ENCODE assay signal across 8 cellular contexts in the genomic region with DNA sequence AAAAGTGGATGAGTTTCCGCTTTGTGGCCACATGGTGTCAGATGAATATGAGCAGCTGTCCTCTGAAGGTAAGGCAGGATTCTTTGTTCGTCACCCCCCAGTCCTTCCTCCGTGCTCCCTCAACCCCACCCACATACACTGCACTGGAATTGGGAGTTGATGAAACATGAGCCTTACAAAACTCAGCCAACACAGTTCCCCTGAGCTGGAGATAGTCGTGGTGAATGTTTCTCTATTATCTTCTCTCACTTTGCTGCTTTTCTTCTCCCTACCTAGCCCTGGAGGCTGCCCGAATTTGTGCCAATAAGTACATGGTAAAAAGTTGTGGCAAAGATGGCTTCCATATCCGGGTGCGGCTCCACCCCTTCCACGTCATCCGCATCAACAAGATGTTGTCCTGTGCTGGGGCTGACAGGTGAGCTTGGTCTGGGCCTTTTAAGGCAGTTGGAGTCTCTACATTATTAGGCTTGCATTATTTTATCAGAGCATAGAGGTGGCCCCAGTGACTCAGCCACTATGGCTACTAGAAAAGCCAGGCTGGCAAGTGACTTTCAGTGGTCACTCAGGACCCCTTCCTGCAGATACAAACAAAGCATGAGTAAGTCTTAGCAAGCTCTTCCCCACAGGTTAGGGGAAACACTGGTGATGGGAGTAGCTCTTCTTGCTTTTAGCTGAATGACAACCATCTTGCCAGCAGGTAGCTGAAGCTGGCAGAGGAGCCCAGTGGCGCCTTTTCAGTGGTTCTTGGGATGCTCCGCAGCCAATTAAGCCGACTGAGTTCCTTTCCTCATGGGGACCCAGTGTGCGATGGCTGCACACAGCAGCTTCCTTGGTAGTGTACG. TPM values are rescaled to one million over a fixed set of nuclear protein-coding genes. Genes with fewer than 3 reads are reported as not detected.
DNase-seq lines count a peak whose midpoint lies in the region; ATAC-seq and TF ChIP-seq lines count a peak whose summit lies in the region.

No MANE protein-coding gene starts in this region.

- no peaks in the 10 kb centered on the region for H3K9me3 Mint-ChIP-seq in activated naive CD8-positive, alpha-beta T cell (ENCODE audit: low read depth)
- no peaks in the 10 kb centered on the region for H3K9me3 Mint-ChIP-seq in type B pancreatic cell

- H3K4me1 ChIP-seq in cardiac muscle cell (ENCODE audit: low read depth) (peaks cover 4% of the 10 kb centered on the region), left lung (peaks cover 0 to 14% of the 10 kb centered on the region in 2 donors)

- peaks cover 2% of the 10 kb centered on the region for H3K4me1 Mint-ChIP-seq in activated naive CD8-positive, alpha-beta T cell (ENCODE audit: low read depth)
- H3K4me1 Mint-ChIP-seq in type B pancreatic cell (ENCODE audit: unreplicated experiment) = peaks cover 15% of the 10 kb centered on the region

- peak overlapping the region; percentile 100 for H3K27ac Mint-ChIP-seq in activated naive CD8-positive, alpha-beta T cell
- H3K27ac Mint-ChIP-seq in type B pancreatic cell = peak overlapping the region; percentile 100

- H3K27me3 Mint-ChIP-seq in activated naive CD8-positive, alpha-beta T cell = no peaks in the 10 kb centered on the region
- peaks cover 5% of the 10 kb centered on the region for H3K27me3 Mint-ChIP-seq in type B pancreatic cell

- H3K9me3 ChIP-seq in cardiac muscle cell (ENCODE audit: low read depth) (no peaks in the 10 kb centered on the region), left lung (no peaks in the 10 kb centered on the region)

- peak overlapping the region; percentile 98 for H3K4me3 Mint-ChIP-seq in activated naive CD8-positive, alpha-beta T cell
- peak overlapping the region; percentile 99 for H3K4me3 Mint-ChIP-seq in type B pancreatic cell

- peak overlapping the region; percentile 99 for H3K27ac ChIP-seq in cardiac muscle cell
- peak overlapping the region; percentile 96 to 98 for H3K27ac ChIP-seq in left lung

- TF ChIP-seq CTCF in cardiac muscle cell (IDR thresholded peaks at IDR 0.05; ENCODE audit: low read depth, low read length) = no peak
- TF ChIP-seq CTCF in left lung (IDR thresholded peaks at IDR 0.05) = no peak
- TF ChIP-seq CTCF in type B pancreatic cell (conservative IDR thresholded peaks at IDR 0.05) = no peak

- peaks cover 16% of the 10 kb centered on the region for H3K36me3 Mint-ChIP-seq in activated naive CD8-positive, alpha-beta T cell
- peaks cover 20% of the 10 kb centered on the region for H3K36me3 Mint-ChIP-seq in type B pancreatic cell

- H3K4me3 ChIP-seq in cardiac muscle cell (peak overlapping the region; percentile 86), left lung (peak overlapping the region; percentile 43 to 56)

- DNase-seq in cardiac muscle cell (ENCODE audit: low read depth in 1 of 2, low spot score in 1 of 2) (peak in 1 of 2 donors; percentile 24), Right ventricle myocardium superior (no peak), left lung (no peak), type B pancreatic cell (ENCODE audit: extremely low spot score, unreplicated experiment) (no peak), dermis blood vessel endothelial cell (no peak), NCI-H146 treated with DMSO at 0.1 percent for 48 hours (lab: John Stamatoyannopoulos, UW; ENCODE audit: unreplicated experiment) (no peak)

- H3K27me3 ChIP-seq in cardiac muscle cell = no peaks in the 10 kb centered on the region
- H3K27me3 ChIP-seq in left lung = no peaks in the 10 kb centered on the region

- ATAC-seq in Right ventricle myocardium superior (ENCODE audit: poor library complexity) = no peak
- no peak for ATAC-seq in left lung
- ATAC-seq in HG03442 (IDR thresholded peaks at IDR 0.05; ENCODE audit: unreplicated experiment) = no peak

- H3K36me3 ChIP-seq in cardiac muscle cell = peaks cover 12% of the 10 kb centered on the region
- peaks cover 0 to 48% of the 10 kb centered on the region in 2 donors for H3K36me3 ChIP-seq in left lung

- intact Hi-C loops in Right ventricle myocardium superior (cut with DNase I) (loop anchor here (10.0 kb wide), 1 partner anchor 55 kb away; the partner anchor contains the start of gene PLXNA3), left lung (cut with DNase I) (no loop called here)

RNA-seq across cellular contexts. Expression of gene RPL10, which starts 1.6 kb away (rescaled TPM):
- total RNA-seq in cardiac muscle cell (2,299 and 4,006 TPM in 2 replicates), Right ventricle myocardium superior (2,020 TPM), left lung (1,000 to 10,000 TPM; 2,309 to 2,455 TPM), type B pancreatic cell (ENCODE audit: low replicate concordance) (2,880 and 3,042 TPM in 2 replicates), dermis blood vessel endothelial cell (3,745 and 6,057 TPM in 2 replicates)
- 1,000 and 1,150 TPM in 2 replicates for polyA plus RNA-seq in cardiac muscle cell

RNA-seq across cellular contexts. Expression of gene DNASE1L1, which starts 9.3 kb away (rescaled TPM):
- total RNA-seq in cardiac muscle cell (34.3 and 40.4 TPM in 2 replicates), Right ventricle myocardium superior (57.7 TPM), left lung (10 to 100 TPM; 34.7 to 36.1 TPM), type B pancreatic cell (ENCODE audit: low replicate concordance) (13.3 and 14.4 TPM in 2 replicates), dermis blood vessel endothelial cell (105 and 111 TPM in 2 replicates)
- 24.8 and 26.1 TPM in 2 replicates for polyA plus RNA-seq in cardiac muscle cell

RNA-seq across cellular contexts. Expression of gene TAFAZZIN, which starts 11.6 kb away (rescaled TPM):
- total RNA-seq in cardiac muscle cell (37.4 and 52.1 TPM in 2 replicates), Right ventricle myocardium superior (36.1 TPM), left lung (10 to 100 TPM; 34.7 to 45.5 TPM), type B pancreatic cell (ENCODE audit: low replicate concordance) (30.5 and 46.1 TPM in 2 replicates), dermis blood vessel endothelial cell (20.8 and 25.9 TPM in 2 replicates)
- 59.7 and 65.0 TPM in 2 replicates for polyA plus RNA-seq in cardiac muscle cell

RNA-seq across cellular contexts. Expression of gene EMD, which starts 20.7 kb away (rescaled TPM):
- total RNA-seq in cardiac muscle cell (56.9 and 66.2 TPM in 2 replicates), Right ventricle myocardium superior (49.2 TPM), left lung (10 to 100 TPM; 50.1 to 56.6 TPM), type B pancreatic cell (ENCODE audit: low replicate concordance) (56.7 and 62.7 TPM in 2 replicates), dermis blood vessel endothelial cell (10.6 and 17.2 TPM in 2 replicates)
- polyA plus RNA-seq in cardiac muscle cell = 77.7 and 91.2 TPM in 2 replicates

RNA-seq across cellular contexts. Expression of gene FLNA, which starts 25.3 kb away (rescaled TPM):
- 405 and 447 TPM in 2 replicates for total RNA-seq in cardiac muscle cell
- polyA plus RNA-seq in cardiac muscle cell = 250 and 341 TPM in 2 replicates
- 216 TPM for total RNA-seq in Right ventricle myocardium superior
- total RNA-seq in left lung = 1,000 to 10,000 TPM; 1,139 to 1,793 TPM
- total RNA-seq in type B pancreatic cell (ENCODE audit: low replicate concordance) = 806 and 851 TPM in 2 replicates
- total RNA-seq in dermis blood vessel endothelial cell = 1,387 and 2,587 TPM in 2 replicates
